Comparison of ENCODE assay signal across 27 cellular contexts in the genomic region with DNA sequence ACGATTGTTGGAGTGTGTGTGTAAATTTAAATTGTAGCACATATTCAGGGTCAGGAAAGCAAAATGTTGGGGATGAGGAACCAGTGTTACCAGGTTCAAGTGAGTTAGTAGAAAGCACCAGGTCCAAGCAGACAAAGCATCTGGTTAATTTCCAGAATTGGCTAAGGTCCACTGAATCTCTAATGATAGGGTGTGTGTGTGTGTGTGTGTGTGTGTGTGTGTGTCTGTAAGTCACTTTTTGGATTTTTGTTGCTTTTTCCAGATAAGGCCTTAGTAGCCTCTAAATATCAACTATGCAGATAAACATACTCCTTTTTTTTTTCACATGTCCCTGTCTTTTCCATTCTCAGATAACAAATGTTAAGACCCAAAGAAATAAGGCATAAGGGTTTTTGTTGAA.
"Had no signal": no experiment of that assay in that cellular context is flagged by ENCODE, and none has a peak within 500 bp of the region (broad histone marks: within the 10 kb centered on the region; RNA-seq: fewer than 3 reads in every experiment).

No MANE protein-coding gene starts in this region.

- H3K4me2 ChIP-seq: neural progenitor cell, smooth muscle cell had no signal

- H3K27me3 ChIP-seq: esophagus squamous epithelium, neural progenitor cell, right atrium auricular region, stomach, tibial artery had no signal

- H3K4me1 Mint-ChIP-seq: immature natural killer cell, naive B cell, neural progenitor cell had no signal

- H2AFZ ChIP-seq: neural progenitor cell had no signal

- H3K27ac Mint-ChIP-seq: natural killer cell treated with Interleukin-12 subunit alpha and Interleukin-12 subunit beta and Interleukin-15 and Interleukin-18, amount 100 ng/mL, for 72 hours; neural progenitor cell; type B pancreatic cell had no signal

- H3K36me3 Mint-ChIP-seq: natural killer cell treated with Interleukin-12 subunit alpha and Interleukin-12 subunit beta and Interleukin-15 and Interleukin-18, amount 100 ng/mL, for 72 hours had no signal

- H3K4me1 ChIP-seq: esophagus squamous epithelium, lower lobe of right lung, neural progenitor cell, prostate gland, right atrium auricular region, tibial artery had no signal

- DNase-seq: dermis blood vessel endothelial cell; effector memory CD4-positive, alpha-beta T cell; esophagus squamous epithelium; hypothalamus; immature natural killer cell; islet precursor cell; kidney glomerular epithelial cell; left colon; left ventricle myocardium superior; lower lobe of right lung; mucosa of descending colon; naive B cell; stimulated activated CD4-positive, alpha-beta T cell treated with anti-CD3 and anti-CD28 coated beads, Interleukin-12 subunit alpha, Interleukin-12 subunit beta, amount 100 ng/mL, for 4 hours; stimulated activated CD4-positive, alpha-beta T cell treated with anti-CD3 and anti-CD28 coated beads, Interleukin-1b, Interleukin-23, amount 100 ng/mL, for 48 hours; stimulated activated CD4-positive, alpha-beta T cell treated with anti-CD3 and anti-CD28 coated beads, Interleukin-4, amount 100 ng/mL, for 1 hour; stimulated activated CD8-positive, alpha-beta memory T cell treated with anti-CD3 and anti-CD28 coated beads, Interleukin-4, amount 100 ng/mL, for 48 hours; stimulated activated naive CD4-positive, alpha-beta T cell treated with Interleukin-2 at 50 U/mL for 16 hours; stomach; tibial artery had no signal

- H3K4me3 ChIP-seq: coronary artery, esophagus squamous epithelium, lower lobe of right lung, mucosa of descending colon, neural progenitor cell, prostate gland, right atrium auricular region, smooth muscle cell, stomach, tibial artery had no signal

- H3K4me3 Mint-ChIP-seq: immature natural killer cell; naive B cell; natural killer cell treated with Interleukin-12 subunit alpha and Interleukin-12 subunit beta and Interleukin-15 and Interleukin-18, amount 100 ng/mL, for 72 hours; neural progenitor cell; type B pancreatic cell had no signal

- H3K9me3 ChIP-seq: esophagus squamous epithelium, lower lobe of right lung, mucosa of descending colon, prostate gland, right atrium auricular region, stomach, tibial artery had no signal

- H3K27me3 Mint-ChIP-seq: naive B cell; natural killer cell treated with Interleukin-12 subunit alpha and Interleukin-12 subunit beta and Interleukin-15 and Interleukin-18, amount 100 ng/mL, for 72 hours; type B pancreatic cell had no signal

- H3K27ac ChIP-seq: coronary artery, esophagus squamous epithelium, lower lobe of right lung, neural progenitor cell, prostate gland, right atrium auricular region, stomach, tibial artery had no signal

- H3K9me3 Mint-ChIP-seq: immature natural killer cell; naive B cell; natural killer cell treated with Interleukin-12 subunit alpha and Interleukin-12 subunit beta and Interleukin-15 and Interleukin-18, amount 100 ng/mL, for 72 hours; neural progenitor cell; type B pancreatic cell had no signal

- ATAC-seq: left colon; left ventricle myocardium superior; lower lobe of right lung; mucosa of descending colon; natural killer cell treated with Interleukin-12 subunit alpha and Interleukin-12 subunit beta and Interleukin-15 and Interleukin-18, amount 100 ng/mL, for 72 hours; sciatic nerve had no signal

- H3K9ac ChIP-seq: neural progenitor cell had no signal

- H3K36me3 ChIP-seq: prostate gland, right atrium auricular region had no signal
